In the genomic region with DNA sequence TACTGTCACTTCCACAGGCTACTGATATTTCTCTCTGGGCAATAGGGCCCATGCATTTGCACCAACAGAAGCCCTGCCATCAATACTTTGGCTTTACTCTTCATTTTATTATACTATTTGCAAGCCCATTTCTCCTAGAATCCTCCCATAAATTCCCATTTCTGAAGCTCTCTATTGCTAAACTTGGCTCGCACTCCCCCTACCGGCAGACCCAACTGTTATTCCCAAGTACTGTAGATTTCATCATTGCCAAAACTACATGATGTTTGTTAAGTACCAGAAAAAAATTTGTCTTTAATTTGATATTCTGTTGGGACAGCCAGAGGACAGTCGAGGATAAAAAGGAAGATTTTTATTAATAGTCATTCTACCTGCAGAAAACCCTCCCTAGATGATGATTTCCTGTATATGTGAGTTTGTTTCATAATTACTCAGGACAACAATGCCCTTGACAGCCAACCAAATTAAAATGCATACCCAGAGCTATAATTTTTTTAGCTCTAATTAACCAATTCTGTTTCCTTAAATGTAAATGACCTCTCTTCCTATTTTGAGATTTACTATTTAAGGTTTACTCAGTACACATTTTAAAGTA, we compare ENCODE assay signal across 1 cellular context.
TF ChIP-seq lines count a peak whose summit lies in the region.

No MANE protein-coding gene starts in this region.

TF ChIP-seq in HCT116, 20 proteins besides CTCF, POLR2A, EP300 and RAD21 (continued from another document):
- no peak for TF ChIP-seq EZH2phosphoT487 (IDR thresholded peaks at IDR 0.05; ENCODE audit: borderline replicate concordance)
